In the genomic region with DNA sequence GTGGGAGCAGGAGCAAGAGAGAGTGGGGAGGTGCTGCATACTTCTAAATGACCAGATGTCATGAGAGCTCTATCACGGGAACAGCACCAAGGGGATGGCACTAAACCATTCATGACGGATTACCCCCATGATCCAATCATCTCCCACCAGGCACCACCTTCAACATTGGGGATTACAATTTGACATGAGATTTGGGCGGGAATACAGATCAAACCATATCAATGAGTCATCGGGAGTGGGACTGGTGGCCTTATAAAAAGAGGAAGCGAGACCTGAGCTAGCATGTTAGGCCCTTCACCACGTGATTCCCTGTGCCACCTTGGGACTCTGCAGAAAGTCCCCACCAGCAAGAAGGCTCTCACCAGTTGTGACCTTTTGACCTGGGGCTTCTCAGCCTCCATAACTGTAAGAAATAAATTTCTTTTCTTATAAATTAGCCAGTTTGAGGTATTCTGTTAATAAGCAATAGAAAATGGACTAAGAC, we compare ENCODE assay signal across 11 cellular contexts. TPM values are rescaled to one million over a fixed set of nuclear protein-coding genes. Genes with fewer than 3 reads are reported as not detected.
DNase-seq lines count a peak whose midpoint lies in the region; ATAC-seq and TF ChIP-seq lines count a peak whose summit lies in the region.
"Had no signal": no experiment of that assay in that cellular context is flagged by ENCODE, and none has a peak within 500 bp of the region (broad histone marks: within the 10 kb centered on the region; RNA-seq: fewer than 3 reads in every experiment).

No MANE protein-coding gene starts in this region.

- DNase-seq in GM12864 (ENCODE audit: low read depth): peak; percentile 88
- peak; percentile 93 for DNase-seq in NOMO-1 treated with DMSO at 0.1 percent for 48 hours (lab: John Stamatoyannopoulos, UW; ENCODE audit: unreplicated experiment)
- DNase-seq in H4 (ENCODE audit: low spot score): no peak
- no peak for DNase-seq in MCF 10A (ENCODE audit: unreplicated experiment)
- DNase-seq in activated CD8-positive, alpha-beta T cell treated with anti-CD3 and anti-CD28 coated beads for 36 hours: no peak
- no peak for DNase-seq in NCI-H345 (lab: John Stamatoyannopoulos, UW)
- DNase-seq: activated CD8-positive, alpha-beta T cell treated with anti-CD3 and anti-CD28 coated beads, Interleukin-2, amount 10 ng/mL, durations not matched to agents 7 days and 5 days had no signal

- peaks cover 72% of the 10 kb centered on the region for H3K27me3 Mint-ChIP-seq in MCF 10A (ENCODE audit: insufficient read depth, unreplicated experiment)
- peaks cover 9% of the 10 kb centered on the region for H3K27me3 Mint-ChIP-seq in activated CD8-positive, alpha-beta T cell treated with anti-CD3 and anti-CD28 coated beads for 36 hours

- no peaks in the 10 kb centered on the region for H3K9me3 Mint-ChIP-seq in MCF 10A (ENCODE audit: unreplicated experiment)
- H3K9me3 Mint-ChIP-seq in activated CD8-positive, alpha-beta T cell treated with anti-CD3 and anti-CD28 coated beads for 36 hours: no peaks in the 10 kb centered on the region

- TF ChIP-seq CTCF in GM12864 (IDR thresholded peaks at IDR 0.05; ENCODE audit: low read depth, low read length, missing control alignments) (no peak), MCF 10A (IDR thresholded peaks at IDR 0.05; ENCODE audit: unreplicated experiment) (no peak)
- TF ChIP-seq CTCF in activated CD8-positive, alpha-beta T cell treated with anti-CD3 and anti-CD28 coated beads for 36 hours (IDR thresholded peaks at IDR 0.05): no peak

- CTCF ChIA-PET in MCF 10A (lab: Yijun Ruan, JAX): no interaction called here
- CTCF ChIA-PET in activated CD8-positive, alpha-beta T cell treated with anti-CD3 and anti-CD28 coated beads for 36 hours (lab: Charles Lee): no interaction called here

- H3K4me3 ChIP-seq in GM12864 (ENCODE audit: low read depth, low read length): no peak overlapping the region

- H3K4me3 Mint-ChIP-seq in MCF 10A (ENCODE audit: unreplicated experiment): no peak overlapping the region
- no peak overlapping the region for H3K4me3 Mint-ChIP-seq in activated CD8-positive, alpha-beta T cell treated with anti-CD3 and anti-CD28 coated beads for 36 hours
- H3K4me3 Mint-ChIP-seq: activated CD8-positive, alpha-beta T cell treated with anti-CD3 and anti-CD28 coated beads, Interleukin-2, amount 10 ng/mL, durations not matched to agents 7 days and 5 days had no signal

- intact Hi-C loops in MCF 10A (cut with micrococcal nuclease): no loop called here
- intact Hi-C loops in activated CD8-positive, alpha-beta T cell treated with anti-CD3 and anti-CD28 coated beads for 36 hours (cut with micrococcal nuclease): no loop called here

- POLR2A ChIA-PET in MCF 10A (lab: Yijun Ruan, JAX): no interaction called here
- POLR2A ChIA-PET in activated CD8-positive, alpha-beta T cell treated with anti-CD3 and anti-CD28 coated beads for 36 hours (lab: Charles Lee): no interaction called here

- BruUV-seq in MCF 10A (replicated peaks; lab: Mats Ljungman, UMichigan): no TSS peak

- ATAC-seq in GM19452 (IDR thresholded peaks at IDR 0.05; ENCODE audit: unreplicated experiment): peak; percentile 90
- ATAC-seq in HG03045 (IDR thresholded peaks at IDR 0.05; ENCODE audit: unreplicated experiment): peak; percentile 94
- ATAC-seq in activated CD8-positive, alpha-beta T cell treated with anti-CD3 and anti-CD28 coated beads for 36 hours: no peak
- ATAC-seq: activated CD8-positive, alpha-beta T cell treated with anti-CD3 and anti-CD28 coated beads, Interleukin-2, amount 10 ng/mL, durations not matched to agents 7 days and 5 days had no signal

- no peaks in the 10 kb centered on the region for H3K36me3 Mint-ChIP-seq in MCF 10A (ENCODE audit: insufficient read depth, unreplicated experiment)
- no peaks in the 10 kb centered on the region for H3K36me3 Mint-ChIP-seq in activated CD8-positive, alpha-beta T cell treated with anti-CD3 and anti-CD28 coated beads for 36 hours (ENCODE audit: low read depth)

- H3K4me1 Mint-ChIP-seq in MCF 10A (ENCODE audit: insufficient read depth, unreplicated experiment): no peaks in the 10 kb centered on the region
- no peaks in the 10 kb centered on the region for H3K4me1 Mint-ChIP-seq in activated CD8-positive, alpha-beta T cell treated with anti-CD3 and anti-CD28 coated beads for 36 hours (ENCODE audit: low read depth)

- H3K27ac Mint-ChIP-seq in MCF 10A (ENCODE audit: low read depth, unreplicated experiment): no peak overlapping the region
- H3K27ac Mint-ChIP-seq in activated CD8-positive, alpha-beta T cell treated with anti-CD3 and anti-CD28 coated beads for 36 hours: no peak overlapping the region
- H3K27ac Mint-ChIP-seq: activated CD8-positive, alpha-beta T cell treated with anti-CD3 and anti-CD28 coated beads, Interleukin-2, amount 10 ng/mL, durations not matched to agents 7 days and 5 days had no signal

RNA-seq across cellular contexts. Expression of gene COX8C, which starts 28.7 kb away (rescaled TPM):
- not detected in 2 replicates for total RNA-seq in H4 (2014; rRNA removed; shearing (Covaris generic))
- not detected in 2 replicates for total RNA-seq in MCF 10A (2022)
- total RNA-seq in activated CD8-positive, alpha-beta T cell treated with anti-CD3 and anti-CD28 coated beads for 36 hours: not detected
- total RNA-seq: activated CD8-positive, alpha-beta T cell treated with anti-CD3 and anti-CD28 coated beads, Interleukin-2, amount 10 ng/mL, durations not matched to agents 7 days and 5 days; myocyte; NCI-H460 had no signal

RNA-seq across cellular contexts. Expression of gene BTBD7, which starts 42.9 kb away (rescaled TPM):
- 11.0 and 12.4 TPM in 2 replicates for total RNA-seq in H4 (2014; rRNA removed; shearing (Covaris generic))
- 32.5 and 45.4 TPM in 2 replicates for total RNA-seq in MCF 10A (2022)
- total RNA-seq in activated CD8-positive, alpha-beta T cell treated with anti-CD3 and anti-CD28 coated beads for 36 hours: 10 to 100 TPM in 1 of 2 experiments, 1 to 10 TPM in 1; 8.7 to 12.6 TPM

RNA-seq across cellular contexts. Expression of gene UNC79, which starts 55.0 kb away (rescaled TPM):
- 0.02 and 0.06 TPM in 2 replicates for total RNA-seq in H4 (2014; rRNA removed; shearing (Covaris generic))
- total RNA-seq in MCF 10A (2022): 0.05 TPM in 2 replicates
- under 1 TPM; 0.04 to 0.05 TPM for total RNA-seq in activated CD8-positive, alpha-beta T cell treated with anti-CD3 and anti-CD28 coated beads for 36 hours
- total RNA-seq: activated CD8-positive, alpha-beta T cell treated with anti-CD3 and anti-CD28 coated beads, Interleukin-2, amount 10 ng/mL, durations not matched to agents 7 days and 5 days had no signal

Comparison
In these comparisons a context has a peak if more than half of its experiments do, and no peak if none do; other contexts are left out.
1. DNase-seq: peak in GM12864 (single experiment) and NOMO-1 treated with DMSO at 0.1 percent for 48 hours (single experiment); none in H4 (single experiment), MCF 10A (single experiment), activated CD8-positive, alpha-beta T cell treated with anti-CD3 and anti-CD28 coated beads for 36 hours (single experiment) and NCI-H345 (single experiment).